Comparison of ENCODE assay signal across 7 cellular contexts in genomic region chr3:112303811-112304325, GRCh38.
A peak's percentile ranks its signal among the peaks of the same experiment; 100 is the strongest.
DNase-seq lines count a peak whose midpoint lies in the region; ATAC-seq and TF ChIP-seq lines count a peak whose summit lies in the region.

No MANE protein-coding gene starts in this region.

- ATAC-seq in GM18517 (IDR thresholded peaks at IDR 0.05; ENCODE audit: unreplicated experiment) (peak; percentile 49), HG03442 (IDR thresholded peaks at IDR 0.05; ENCODE audit: unreplicated experiment) (peak; percentile 43), GM18519 (IDR thresholded peaks at IDR 0.05; ENCODE audit: low FRiP score, unreplicated experiment) (no peak)

- no peak for TF ChIP-seq CTCF in GM13977 (IDR thresholded peaks at IDR 0.05; ENCODE audit: extremely low read depth, insufficient read depth, missing control alignments)

- peak; percentile 54 for DNase-seq in ecto neural progenitor cell (ENCODE audit: low spot score)
- DNase-seq in midbrain (lab: John Stamatoyannopoulos, UW) = peak; percentile 68
- DNase-seq in middle frontal gyrus (ENCODE audit: extremely low spot score, low spot score) = no peak
- DNase-seq in GM13977 (ENCODE audit: low spot score) = no peak

- in situ Hi-C loops in GM13977 (cut with MboI; ENCODE audit: low pct_unique_long_range_greater_than_20kb, low sequenced_read_pairs, unreplicated experiment) = no loop called here

Comparison
In these comparisons a context has a peak if more than half of its experiments do, and no peak if none do; other contexts are left out.
1. DNase-seq: peak in ecto neural progenitor cell (single experiment) and midbrain (single experiment); none in middle frontal gyrus (single experiment) and GM13977 (single experiment).